ENCODE assay signal across 19 cellular contexts in the genomic region with DNA sequence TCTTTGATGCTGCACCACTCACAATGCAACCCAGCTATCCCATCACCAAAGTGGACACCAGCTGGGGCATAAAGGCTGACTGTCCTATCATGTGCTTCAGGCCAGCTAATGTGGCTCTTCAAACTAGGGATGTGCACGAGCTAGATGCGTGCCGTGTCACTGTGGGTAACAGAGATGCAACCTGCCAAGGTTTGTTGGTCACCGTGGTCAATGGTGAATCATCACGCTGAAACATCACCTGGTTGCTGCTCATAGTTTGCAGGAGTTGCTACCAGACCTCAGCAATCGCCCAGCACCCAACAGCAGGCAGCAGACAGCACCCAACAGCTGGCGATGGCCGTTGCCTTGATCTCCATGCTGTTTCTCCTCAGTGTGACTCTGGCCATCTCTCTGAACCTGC. TPM values are rescaled to one million over a fixed set of nuclear protein-coding genes. Genes with fewer than 3 reads are reported as not detected.
A peak's percentile ranks its signal among the peaks of the same experiment; 100 is the strongest.
DNase-seq lines count a peak whose midpoint lies in the region; ATAC-seq and TF ChIP-seq lines count a peak whose summit lies in the region.
"Had no signal": no experiment of that assay in that cellular context is flagged by ENCODE, and none has a peak within 500 bp of the region (broad histone marks: within the 10 kb centered on the region; RNA-seq: fewer than 3 reads in every experiment).

No MANE protein-coding gene starts in this region.

- intact Hi-C loops in Right ventricle myocardium inferior (cut with DNase I): loop anchor here (10.0 kb wide), 1 partner anchor 113 kb away; the partner anchor contains the start of gene PCDHB13
- intact Hi-C loops in Right ventricle myocardium superior (cut with DNase I): no loop called here
- intact Hi-C loops in left lung (cut with DNase I): no loop called here

- H3K9me3 ChIP-seq in left lung: peaks cover 0 to 82% of the 10 kb centered on the region in 2 donors

- H3K4me1 ChIP-seq in left lung: no peaks in the 10 kb centered on the region

- H3K4me3 ChIP-seq in left lung: no peak overlapping the region

- peak; percentile 48 for DNase-seq in Right ventricle myocardium inferior (ENCODE audit: missing footprints)
- DNase-seq in Right ventricle myocardium superior: no peak
- peak; percentile 18 for DNase-seq in RPMI7951 (ENCODE audit: low read depth)
- DNase-seq in kidney tubule cell (ENCODE audit: low spot score): peak; percentile 60
- DNase-seq in GM03348 (ENCODE audit: low spot score): no peak
- no peak for DNase-seq in left lung
- DNase-seq: CD4-positive, alpha-beta memory T cell; DND-41; Kasumi-1; MM.1S; NCI-H1048; NCI-H1417 treated with DMSO at 0.1 percent for 48 hours; NCI-H187; NCI-H2107; NCI-H446 treated with DMSO at 0.1 percent for 48 hours; NCI-H526 treated with DMSO at 0.1 percent for 48 hours had no signal

- no peak overlapping the region for H3K27ac ChIP-seq in left lung

- no peaks in the 10 kb centered on the region for H3K36me3 ChIP-seq in left lung

- ATAC-seq in Right ventricle myocardium inferior (no peak), Right ventricle myocardium superior (ENCODE audit: poor library complexity) (no peak), HG02981 (IDR thresholded peaks at IDR 0.05; ENCODE audit: unreplicated experiment) (no peak), left lung (no peak)
- ATAC-seq: Panc1 had no signal

- no peak for TF ChIP-seq CTCF in left lung (IDR thresholded peaks at IDR 0.05)

- peaks cover 8 to 58% of the 10 kb centered on the region in 2 donors for H3K27me3 ChIP-seq in left lung

RNA-seq across cellular contexts. Expression of gene PCDHGA1, which starts 2.1 kb away (rescaled TPM):
- total RNA-seq in Right ventricle myocardium inferior (3.2 TPM), Right ventricle myocardium superior (2.7 TPM), left lung (under 1 TPM; 0.38 to 0.42 TPM)
- total RNA-seq in RPMI7951 (2014; rRNA removed; shearing (Covaris generic)): 3.3 and 3.7 TPM in 2 replicates

RNA-seq across cellular contexts. Expression of gene TAF7, which starts 7.6 kb away (rescaled TPM):
- total RNA-seq in Right ventricle myocardium inferior (101 TPM), Right ventricle myocardium superior (101 TPM), left lung (10 to 100 TPM; 53.2 to 53.5 TPM)
- 36.0 and 50.9 TPM in 2 replicates for total RNA-seq in RPMI7951 (2014; rRNA removed; shearing (Covaris generic))

RNA-seq across cellular contexts. Expression of gene PCDHGA2, which starts 10.3 kb away (rescaled TPM):
- total RNA-seq in Right ventricle myocardium inferior (6.2 TPM), Right ventricle myocardium superior (6.5 TPM), left lung (1 to 10 TPM; 2.0 to 3.6 TPM)
- 6.8 and 7.0 TPM in 2 replicates for total RNA-seq in RPMI7951 (2014; rRNA removed; shearing (Covaris generic))

RNA-seq across cellular contexts. Expression of gene PCDHGA3, which starts 15.4 kb away (rescaled TPM):
- total RNA-seq in Right ventricle myocardium inferior: 9.8 TPM
- 13.0 TPM for total RNA-seq in Right ventricle myocardium superior
- total RNA-seq in RPMI7951 (2014; rRNA removed; shearing (Covaris generic)): 0.12 and 0.39 TPM in 2 replicates
- total RNA-seq in left lung: 1 to 10 TPM; 1.4 to 1.8 TPM
- total RNA-seq: SK-MEL-5 had no signal

RNA-seq across cellular contexts. Expression of gene PCDHGB1, which starts 21.7 kb away (rescaled TPM):
- total RNA-seq in Right ventricle myocardium inferior (6.7 TPM), Right ventricle myocardium superior (7.8 TPM), left lung (1 to 10 TPM; 1.7 to 2.1 TPM)
- total RNA-seq in RPMI7951 (2014; rRNA removed; shearing (Covaris generic)): 10.6 and 10.9 TPM in 2 replicates

Comparison
In these comparisons a context has a peak if more than half of its experiments do, and no peak if none do; other contexts are left out.
1. DNase-seq: peak in Right ventricle myocardium inferior (single experiment), RPMI7951 (single experiment) and kidney tubule cell (single experiment); none in Right ventricle myocardium superior (single experiment), GM03348 (single experiment) and left lung (0 of 2).